21 cellular contexts compared by ENCODE assay signal in the genomic region with DNA sequence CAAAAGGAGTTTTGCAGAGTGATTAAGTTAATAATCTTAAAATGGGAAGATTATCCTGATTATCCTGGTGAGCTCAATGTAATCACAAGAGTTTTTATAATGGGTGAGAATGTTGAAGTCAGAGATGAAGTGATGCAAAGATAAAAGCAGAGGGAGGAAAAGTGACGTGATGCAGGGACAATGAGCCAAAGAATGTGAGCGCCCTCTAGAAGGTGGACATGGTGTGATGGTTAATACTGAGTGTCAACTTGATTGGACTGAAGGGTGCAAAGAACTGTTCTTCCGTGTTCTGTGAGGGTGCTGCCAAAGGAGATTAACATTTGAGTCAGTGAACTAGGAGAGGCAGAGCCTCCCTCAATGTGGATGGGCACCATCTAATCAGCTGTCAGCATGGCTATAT.
DNase-seq lines count a peak whose midpoint lies in the region; ATAC-seq and TF ChIP-seq lines count a peak whose summit lies in the region.
"Had no signal": no experiment of that assay in that cellular context is flagged by ENCODE, and none has a peak within 500 bp of the region (broad histone marks: within the 10 kb centered on the region; RNA-seq: fewer than 3 reads in every experiment).

No MANE protein-coding gene starts in this region.

- no peak overlapping the region for H3K27ac ChIP-seq in SK-N-SH (ENCODE audit: low read depth in 2 of 2, low read length in 1 of 2)
- no peak overlapping the region for H3K27ac ChIP-seq in upper lobe of right lung
- H3K27ac ChIP-seq: A549, heart right ventricle had no signal

- no peak overlapping the region for H2AFZ ChIP-seq in SK-N-SH (ENCODE audit: low read depth)

- no peaks in the 10 kb centered on the region for H3K36me3 ChIP-seq in SK-N-SH (replicated peaks in 1 of 2; ENCODE audit: control insufficient read depth in 1 of 2, insufficient read depth in 2 of 2, low read length in 1 of 2)
- H3K36me3 ChIP-seq in upper lobe of right lung = no peaks in the 10 kb centered on the region
- H3K36me3 ChIP-seq: heart right ventricle had no signal

- 37% methylated on average over 3 of the region's 3 CpGs for WGBS in SK-N-SH (ENCODE audit: low lambda C conversion rate)

- in situ Hi-C loops in SK-MEL-5 (cut with HindIII; ENCODE audit: low pct_unique_long_range_greater_than_20kb, low sequenced_read_pairs) = no loop called here

- no peaks in the 10 kb centered on the region for H3F3A ChIP-seq in SK-N-SH (replicated peaks; ENCODE audit: insufficient read depth)

- no peak overlapping the region for H3K9ac ChIP-seq in SK-N-SH

- H3K9me3 ChIP-seq in SK-N-SH (no peaks in the 10 kb centered on the region), upper lobe of right lung (no peaks in the 10 kb centered on the region)
- H3K9me3 ChIP-seq: A549 had no signal

- no peaks in the 10 kb centered on the region for H3K79me2 ChIP-seq in SK-N-SH (ENCODE audit: insufficient read depth)

- POLR2A ChIA-PET in SK-N-SH (lab: Yijun Ruan, JAX) = no interaction called here

- H4K20me1 ChIP-seq in SK-N-SH (ENCODE audit: insufficient read depth) = no peaks in the 10 kb centered on the region

- no peak overlapping the region for H3K4me3 ChIP-seq in SK-N-SH (ENCODE audit: low read depth in 2 of 2, low read length in 1 of 2)
- H3K4me3 ChIP-seq in LNCaP clone FGC (ENCODE audit: low read depth, low read length) = no peak overlapping the region
- no peak overlapping the region for H3K4me3 ChIP-seq in retinal pigment epithelial cell (ENCODE audit: low read length)
- H3K4me3 ChIP-seq in upper lobe of right lung = no peak overlapping the region
- H3K4me3 ChIP-seq: A549, heart right ventricle, smooth muscle cell had no signal

- DNase-seq in SK-N-SH (no peak), LNCaP clone FGC (ENCODE audit: low read depth) (no peak), SK-MEL-5 (ENCODE audit: low read depth, low spot score) (peak; percentile 61), retinal pigment epithelial cell (ENCODE audit: low read depth) (no peak), upper lobe of right lung (no peak), T-helper 2 cell (no peak)
- no peak for DNase-seq in stimulated activated CD4-positive, alpha-beta T cell treated with anti-CD3 and anti-CD28 coated beads, Interleukin-4, amount 100 ng/mL, for 1 hour
- DNase-seq: activated CD4-positive, alpha-beta T cell treated with anti-CD3 and anti-CD28 coated beads for 36 hours; activated effector memory CD4-positive, alpha-beta T cell treated with anti-CD3 and anti-CD28 coated beads, Interleukin-2, amount 50 U/mL, for 16 hours; erythroblast; heart right ventricle; NCI-H1092 treated with DMSO at 0.1 percent for 48 hours; NCI-H187 treated with DMSO at 0.1 percent for 48 hours; nucleus accumbens; Right ventricle myocardium superior; stimulated activated CD4-positive, alpha-beta T cell treated with anti-CD3 and anti-CD28 coated beads, Interleukin-2, amount 100 ng/mL, for 24 hours; substantia nigra had no signal

- H3K4me1 ChIP-seq in SK-N-SH (ENCODE audit: control insufficient read depth in 1 of 2, insufficient read depth in 2 of 2, low read depth in 1 of 2, low read length in 1 of 2) = no peaks in the 10 kb centered on the region
- no peaks in the 10 kb centered on the region for H3K4me1 ChIP-seq in upper lobe of right lung
- H3K4me1 ChIP-seq: A549, heart right ventricle had no signal

- H3K27me3 ChIP-seq in SK-N-SH (ENCODE audit: insufficient read depth) (no peaks in the 10 kb centered on the region), upper lobe of right lung (no peaks in the 10 kb centered on the region)
- H3K27me3 ChIP-seq: heart right ventricle had no signal

- TF ChIP-seq CTCF in SK-N-SH (IDR thresholded peaks at IDR 0.05) = peak; percentile 20; the same call in 1 of the 2 replicates
- 0 out of 2 replicates have a peak, but pooled peaks have one; percentile 8 for TF ChIP-seq CTCF in LNCaP clone FGC (IDR thresholded peaks at IDR 0.05; ENCODE audit: control insufficient read depth, extremely low read depth, insufficient read depth)
- peak; percentile 7 for TF ChIP-seq CTCF in retinal pigment epithelial cell (conservative IDR thresholded peaks at IDR 0.05; ENCODE audit: low read depth, low read length)
- no peak for TF ChIP-seq CTCF in upper lobe of right lung (IDR thresholded peaks at IDR 0.05)

- H3K4me2 ChIP-seq in SK-N-SH = no peak overlapping the region
- H3K4me2 ChIP-seq: A549, smooth muscle cell had no signal

- H3K9me2 ChIP-seq in SK-N-SH = no peaks in the 10 kb centered on the region

- peak; percentile 19; the same call in 1 of the 2 replicates for TF ChIP-seq RAD21 in SK-N-SH (IDR thresholded peaks at IDR 0.05; ENCODE audit: low read length)

- TF ChIP-seq EP300 in SK-N-SH (IDR thresholded peaks at IDR 0.05; ENCODE audit: borderline replicate concordance in 1 of 2, low read depth in 1 of 2, low read length in 1 of 2) = no peak

- intact Hi-C loops in upper lobe of right lung (cut with DNase I) = no loop called here

- CTCF ChIA-PET in SK-N-SH (lab: Yijun Ruan, JAX) = no interaction called here

- ATAC-seq in SK-N-SH treated with all-trans-retinoic acid at 6 μM for 48 hours (no peak), upper lobe of right lung (no peak)
- ATAC-seq: A549; activated CD4-positive, alpha-beta T cell treated with anti-CD3 and anti-CD28 coated beads for 36 hours; heart right ventricle; stimulated activated effector memory CD8-positive, alpha-beta T cell treated with anti-CD3 and anti-CD28 coated beads, Interleukin-12 subunit alpha, Interleukin-12 subunit beta, amount 100 ng/mL, for 72 hours had no signal

TF ChIP-seq in SK-N-SH, 30 proteins besides CTCF, POLR2A, EP300 and RAD21 (continues in another document):
- TF ChIP-seq MAX (IDR thresholded peaks at IDR 0.05; ENCODE audit: low read depth) (no peak), MEF2A (IDR thresholded peaks at IDR 0.05; ENCODE audit: borderline replicate concordance, low read depth) (no peak), JUND (IDR thresholded peaks at IDR 0.05) (no peak), TCF12 (IDR thresholded peaks at IDR 0.05) (no peak), MXI1 (IDR thresholded peaks at IDR 0.05; ENCODE audit: low read depth, low read length) (no peak), EZH2phosphoT487 (IDR thresholded peaks at IDR 0.05; ENCODE audit: borderline replicate concordance, low read depth) (no peak), NFIC (IDR thresholded peaks at IDR 0.05; ENCODE audit: borderline replicate concordance) (no peak), YY1 (IDR thresholded peaks at IDR 0.05; ENCODE audit: low read depth) (no peak)

TF ChIP-seq in SK-N-SH treated with all-trans-retinoic acid at 6 μM for 48 hours, 23 proteins besides CTCF, POLR2A, EP300 and RAD21:
- TF ChIP-seq RARB (CRISPR knock-in tag; IDR thresholded peaks at IDR 0.05) (no peak), TOX (CRISPR knock-in tag; IDR thresholded peaks at IDR 0.05; ENCODE audit: borderline replicate concordance) (no peak), OSR1 (CRISPR knock-in tag; IDR thresholded peaks at IDR 0.05) (no peak), BACH2 (CRISPR knock-in tag; IDR thresholded peaks at IDR 0.05; ENCODE audit: borderline replicate concordance) (no peak), ZNF70 (CRISPR knock-in tag; IDR thresholded peaks at IDR 0.05) (no peak), ESRRG (CRISPR knock-in tag; IDR thresholded peaks at IDR 0.05) (no peak), ARNTL (CRISPR knock-in tag; IDR thresholded peaks at IDR 0.05; ENCODE audit: borderline replicate concordance, low read depth) (no peak)
TF ChIP-seq in SK-N-SH treated with all-trans-retinoic acid at 6 μM for 48 hours: peak in this region for 0.
